ENCODE assay signal across 1 cellular context in genomic region chr3:50586763-50587070, GRCh38.
A peak's percentile ranks its signal among the peaks of the same experiment; 100 is the strongest.
TF ChIP-seq lines count a peak whose summit lies in the region.

No MANE protein-coding gene starts in this region.

TF ChIP-seq in liver, 16 proteins besides CTCF, POLR2A, EP300 and RAD21 (continued from another document):
- TF ChIP-seq, protein P1, sequence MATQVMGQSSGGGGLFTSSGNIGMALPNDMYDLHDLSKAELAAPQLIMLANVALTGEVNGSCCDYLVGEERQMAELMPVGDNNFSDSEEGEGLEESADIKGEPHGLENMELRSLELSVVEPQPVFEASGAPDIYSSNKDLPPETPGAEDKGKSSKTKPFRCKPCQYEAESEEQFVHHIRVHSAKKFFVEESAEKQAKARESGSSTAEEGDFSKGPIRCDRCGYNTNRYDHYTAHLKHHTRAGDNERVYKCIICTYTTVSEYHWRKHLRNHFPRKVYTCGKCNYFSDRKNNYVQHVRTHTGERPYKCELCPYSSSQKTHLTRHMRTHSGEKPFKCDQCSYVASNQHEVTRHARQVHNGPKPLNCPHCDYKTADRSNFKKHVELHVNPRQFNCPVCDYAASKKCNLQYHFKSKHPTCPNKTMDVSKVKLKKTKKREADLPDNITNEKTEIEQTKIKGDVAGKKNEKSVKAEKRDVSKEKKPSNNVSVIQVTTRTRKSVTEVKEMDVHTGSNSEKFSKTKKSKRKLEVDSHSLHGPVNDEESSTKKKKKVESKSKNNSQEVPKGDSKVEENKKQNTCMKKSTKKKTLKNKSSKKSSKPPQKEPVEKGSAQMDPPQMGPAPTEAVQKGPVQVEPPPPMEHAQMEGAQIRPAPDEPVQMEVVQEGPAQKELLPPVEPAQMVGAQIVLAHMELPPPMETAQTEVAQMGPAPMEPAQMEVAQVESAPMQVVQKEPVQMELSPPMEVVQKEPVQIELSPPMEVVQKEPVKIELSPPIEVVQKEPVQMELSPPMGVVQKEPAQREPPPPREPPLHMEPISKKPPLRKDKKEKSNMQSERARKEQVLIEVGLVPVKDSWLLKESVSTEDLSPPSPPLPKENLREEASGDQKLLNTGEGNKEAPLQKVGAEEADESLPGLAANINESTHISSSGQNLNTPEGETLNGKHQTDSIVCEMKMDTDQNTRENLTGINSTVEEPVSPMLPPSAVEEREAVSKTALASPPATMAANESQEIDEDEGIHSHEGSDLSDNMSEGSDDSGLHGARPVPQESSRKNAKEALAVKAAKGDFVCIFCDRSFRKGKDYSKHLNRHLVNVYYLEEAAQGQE (IDR thresholded peaks at IDR 0.05) = no peak
- no peak for TF ChIP-seq HNF4G (IDR thresholded peaks at IDR 0.05)
- peak in 1 of 2 donors; percentile 58 for TF ChIP-seq RXRA (IDR thresholded peaks at IDR 0.05)
- TF ChIP-seq, protein P2, sequence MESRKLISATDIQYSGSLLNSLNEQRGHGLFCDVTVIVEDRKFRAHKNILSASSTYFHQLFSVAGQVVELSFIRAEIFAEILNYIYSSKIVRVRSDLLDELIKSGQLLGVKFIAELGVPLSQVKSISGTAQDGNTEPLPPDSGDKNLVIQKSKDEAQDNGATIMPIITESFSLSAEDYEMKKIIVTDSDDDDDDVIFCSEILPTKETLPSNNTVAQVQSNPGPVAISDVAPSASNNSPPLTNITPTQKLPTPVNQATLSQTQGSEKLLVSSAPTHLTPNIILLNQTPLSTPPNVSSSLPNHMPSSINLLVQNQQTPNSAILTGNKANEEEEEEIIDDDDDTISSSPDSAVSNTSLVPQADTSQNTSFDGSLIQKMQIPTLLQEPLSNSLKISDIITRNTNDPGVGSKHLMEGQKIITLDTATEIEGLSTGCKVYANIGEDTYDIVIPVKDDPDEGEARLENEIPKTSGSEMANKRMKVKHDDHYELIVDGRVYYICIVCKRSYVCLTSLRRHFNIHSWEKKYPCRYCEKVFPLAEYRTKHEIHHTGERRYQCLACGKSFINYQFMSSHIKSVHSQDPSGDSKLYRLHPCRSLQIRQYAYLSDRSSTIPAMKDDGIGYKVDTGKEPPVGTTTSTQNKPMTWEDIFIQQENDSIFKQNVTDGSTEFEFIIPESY (IDR thresholded peaks at IDR 0.05) = no peak
- TF ChIP-seq, protein P3, sequence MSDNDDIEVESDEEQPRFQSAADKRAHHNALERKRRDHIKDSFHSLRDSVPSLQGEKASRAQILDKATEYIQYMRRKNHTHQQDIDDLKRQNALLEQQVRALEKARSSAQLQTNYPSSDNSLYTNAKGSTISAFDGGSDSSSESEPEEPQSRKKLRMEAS (IDR thresholded peaks at IDR 0.05) = no peak
- no peak for TF ChIP-seq EGR1 (IDR thresholded peaks at IDR 0.05; ENCODE audit: low read depth in 2 of 2)
- no peak for TF ChIP-seq JUND (IDR thresholded peaks at IDR 0.05)
- no peak for TF ChIP-seq ATF3 (IDR thresholded peaks at IDR 0.05)
- no peak for TF ChIP-seq FOXA2 (IDR thresholded peaks at IDR 0.05)
